ENCODE assay signal across 23 cellular contexts in the genomic region with DNA sequence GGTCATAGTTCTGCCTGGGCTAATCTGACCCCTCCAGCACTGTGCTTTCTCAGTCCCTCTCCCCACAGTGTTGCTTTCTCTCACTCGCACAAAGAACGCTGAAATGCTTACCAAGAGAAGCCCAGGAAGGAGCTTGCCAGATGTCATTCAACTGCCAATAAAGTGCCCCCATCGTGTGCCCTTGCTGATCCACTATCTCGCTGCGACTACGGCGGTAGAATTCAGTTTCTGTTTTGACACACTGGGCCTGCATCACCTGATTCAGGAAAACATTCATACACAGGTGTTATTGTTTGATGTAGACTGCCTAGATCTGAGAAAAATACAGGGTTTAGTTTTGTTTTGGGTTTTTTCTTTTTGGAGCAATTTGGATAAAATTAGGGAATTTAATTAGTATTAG.
DNase-seq lines count a peak whose midpoint lies in the region; TF ChIP-seq lines count a peak whose summit lies in the region.
"Had no signal": no experiment of that assay in that cellular context is flagged by ENCODE, and none has a peak within 500 bp of the region (broad histone marks: within the 10 kb centered on the region; RNA-seq: fewer than 3 reads in every experiment).

No MANE protein-coding gene starts in this region.

- no peak for DNase-seq in activated T-cell treated with anti-CD3 and anti-CD28 coated beads, Interleukin-2, amount 50 U/mL, for 24 hours
- DNase-seq in activated T-cell treated with anti-CD3 and anti-CD28 coated beads, Interleukin-2, amount 50 U/mL, for 1 hour: no peak
- DNase-seq in H9 (no peak), smooth muscle cell (lab: John Stamatoyannopoulos, UW; ENCODE audit: unreplicated experiment) (no peak), foreskin fibroblast (no peak), pons (ENCODE audit: low spot score) (no peak)
- DNase-seq in activated T-helper 2 cell treated with anti-CD3 and anti-CD28 coated beads, Interferon-gamma antibody, Interleukin-2, Interleukin-4, amounts not matched to agents 10 μg/mL and 5 μg/mL and 100 μg/mL, durations not matched to agents 14 hours and 24 hours and 36 hours (ENCODE audit: low spot score): no peak
- DNase-seq: ACHN; activated effector memory CD4-positive, alpha-beta T cell treated with Interleukin-2 at 50 U/mL for 16 hours; amygdala; BE2C; DMS79 treated with DMSO at 0.1 percent for 48 hours; H7; KBM-7; left ventricle myocardium inferior; MG63; NCI-H1417; NCI-H2081; NCI-H2227 treated with DMSO at 0.1 percent for 48 hours; NCI-H526 treated with DMSO at 0.1 percent for 48 hours; occipital lobe; Right ventricle myocardium superior had no signal

- H2BK5ac ChIP-seq in H9 (ENCODE audit: insufficient read length, low read length): no peak overlapping the region

- no peak overlapping the region for H2BK20ac ChIP-seq in H9 (ENCODE audit: low read depth, low read length, poor library complexity, severe bottlenecking)

- H3K79me2 ChIP-seq in H9 (ENCODE audit: insufficient read depth, low read length) (no peaks in the 10 kb centered on the region), smooth muscle cell (ENCODE audit: low read depth) (no peaks in the 10 kb centered on the region)

- H3K23me2 ChIP-seq in H9 (ENCODE audit: insufficient read length, low read depth, low read length, poor library complexity, severe bottlenecking): no peaks in the 10 kb centered on the region

- H2BK15ac ChIP-seq in H9 (ENCODE audit: low read depth, low read length): no peak overlapping the region

- H4K91ac ChIP-seq in H9 (ENCODE audit: insufficient read length, low read depth, low read length): no peak overlapping the region

- no peak overlapping the region for H3K4ac ChIP-seq in H9 (ENCODE audit: low read depth, low read length)

- no peaks in the 10 kb centered on the region for H3K9me3 Mint-ChIP-seq in activated T-cell treated with anti-CD3 and anti-CD28 coated beads, Interleukin-2, amount 50 U/mL, for 24 hours
- H3K9me3 Mint-ChIP-seq in H9: no peaks in the 10 kb centered on the region
- H3K9me3 Mint-ChIP-seq in activated T-helper 2 cell treated with anti-CD3 and anti-CD28 coated beads, Interferon-gamma antibody, Interleukin-2, Interleukin-4, amounts not matched to agents 10 μg/mL and 5 μg/mL and 100 μg/mL, durations not matched to agents 14 hours and 24 hours and 36 hours: no peaks in the 10 kb centered on the region

- no peak overlapping the region for H3K23ac ChIP-seq in H9 (ENCODE audit: insufficient read length, low read depth, low read length)

- no peak overlapping the region for H2AK5ac ChIP-seq in H9 (ENCODE audit: insufficient read length, low read length)

- no peak overlapping the region for H3K4me3 ChIP-seq in smooth muscle cell
- no peak overlapping the region for H3K4me3 ChIP-seq in foreskin fibroblast (ENCODE audit: low read depth in 1 of 2, low read length in 2 of 2)
- H3K4me3 ChIP-seq: left ventricle myocardium inferior, MG63, thoracic aorta had no signal

- H3K79me1 ChIP-seq in H9 (ENCODE audit: insufficient read depth, low read depth, low read length, poor library complexity, severe bottlenecking): no peaks in the 10 kb centered on the region

- H3K4me1 ChIP-seq in H9 (ENCODE audit: insufficient read depth, low read length) (no peaks in the 10 kb centered on the region), smooth muscle cell (ENCODE audit: low read depth) (peaks cover 3% of the 10 kb centered on the region)
- H3K4me1 ChIP-seq: BE2C, left ventricle myocardium inferior had no signal

- H3K4me1 Mint-ChIP-seq in activated T-cell treated with anti-CD3 and anti-CD28 coated beads, Interleukin-2, amount 50 U/mL, for 24 hours (ENCODE audit: low read depth): peaks cover 8% of the 10 kb centered on the region
- no peaks in the 10 kb centered on the region for H3K4me1 Mint-ChIP-seq in H9
- peaks cover 5% of the 10 kb centered on the region for H3K4me1 Mint-ChIP-seq in activated T-helper 2 cell treated with anti-CD3 and anti-CD28 coated beads, Interferon-gamma antibody, Interleukin-2, Interleukin-4, amounts not matched to agents 10 μg/mL and 5 μg/mL and 100 μg/mL, durations not matched to agents 14 hours and 24 hours and 36 hours (ENCODE audit: low read depth)

- H3T11ph ChIP-seq in H9 (ENCODE audit: low read length): no peak overlapping the region

- no peak for TF ChIP-seq CTCF in H9 (conservative IDR thresholded peaks at IDR 0.05)
- TF ChIP-seq CTCF in smooth muscle cell (IDR thresholded peaks at IDR 0.05; ENCODE audit: borderline replicate concordance, insufficient read depth, poor library complexity, severe bottlenecking): no peak
- no peak for TF ChIP-seq CTCF in foreskin fibroblast (IDR thresholded peaks at IDR 0.05; ENCODE audit: low read depth, low read length)

- no peak overlapping the region for H3K14ac ChIP-seq in H9 (ENCODE audit: insufficient read depth, low read length)

- no peaks in the 10 kb centered on the region for H3K27me3 Mint-ChIP-seq in activated T-cell treated with anti-CD3 and anti-CD28 coated beads, Interleukin-2, amount 50 U/mL, for 24 hours
- H3K27me3 Mint-ChIP-seq in H9 (ENCODE audit: low read depth): no peaks in the 10 kb centered on the region
- no peaks in the 10 kb centered on the region for H3K27me3 Mint-ChIP-seq in activated T-helper 2 cell treated with anti-CD3 and anti-CD28 coated beads, Interferon-gamma antibody, Interleukin-2, Interleukin-4, amounts not matched to agents 10 μg/mL and 5 μg/mL and 100 μg/mL, durations not matched to agents 14 hours and 24 hours and 36 hours (ENCODE audit: low read depth)

- no peak overlapping the region for H4K5ac ChIP-seq in H9 (ENCODE audit: insufficient read length, low read depth, low read length)

- peak overlapping the region; percentile 38 for H3K27ac Mint-ChIP-seq in activated T-cell treated with anti-CD3 and anti-CD28 coated beads, Interleukin-2, amount 50 U/mL, for 24 hours
- peak overlapping the region in 2 of 3 experiments; percentile 20 to 58; a peak in 2 of 7 replicates for H3K27ac Mint-ChIP-seq in H9
- peak overlapping the region; percentile 9 for H3K27ac Mint-ChIP-seq in activated T-helper 2 cell treated with anti-CD3 and anti-CD28 coated beads, Interferon-gamma antibody, Interleukin-2, Interleukin-4, amounts not matched to agents 10 μg/mL and 5 μg/mL and 100 μg/mL, durations not matched to agents 14 hours and 24 hours and 36 hours

- intact Hi-C loops in activated T-helper 2 cell treated with anti-CD3 and anti-CD28 coated beads, Interferon-gamma antibody, Interleukin-2, Interleukin-4, amounts not matched to agents 10 μg/mL and 5 μg/mL and 100 μg/mL, durations not matched to agents 14 hours and 24 hours and 36 hours (cut with micrococcal nuclease): no loop called here

- H3K36me3 Mint-ChIP-seq in activated T-cell treated with anti-CD3 and anti-CD28 coated beads, Interleukin-2, amount 50 U/mL, for 24 hours (ENCODE audit: low read depth): peaks cover 40% of the 10 kb centered on the region
- H3K36me3 Mint-ChIP-seq in H9 (ENCODE audit: insufficient read depth in 1 of 3, low read depth in 3 of 3): peaks cover 5 to 28% (median 8%) of the 10 kb centered on the region in 3 experiments; a peak in 6 of 7 replicates
- H3K36me3 Mint-ChIP-seq in activated T-helper 2 cell treated with anti-CD3 and anti-CD28 coated beads, Interferon-gamma antibody, Interleukin-2, Interleukin-4, amounts not matched to agents 10 μg/mL and 5 μg/mL and 100 μg/mL, durations not matched to agents 14 hours and 24 hours and 36 hours (ENCODE audit: low read depth): peaks cover 20% of the 10 kb centered on the region

- H3K4me3 Mint-ChIP-seq in activated T-cell treated with anti-CD3 and anti-CD28 coated beads, Interleukin-2, amount 50 U/mL, for 24 hours: peak overlapping the region; percentile 43
- H3K4me3 Mint-ChIP-seq in H9: no peak overlapping the region
- peak overlapping the region; percentile 34 for H3K4me3 Mint-ChIP-seq in activated T-helper 2 cell treated with anti-CD3 and anti-CD28 coated beads, Interferon-gamma antibody, Interleukin-2, Interleukin-4, amounts not matched to agents 10 μg/mL and 5 μg/mL and 100 μg/mL, durations not matched to agents 14 hours and 24 hours and 36 hours (ENCODE audit: low read depth)

- peaks cover 19% of the 10 kb centered on the region for H3K36me3 ChIP-seq in smooth muscle cell (ENCODE audit: low read depth)
- H3K36me3 ChIP-seq: BE2C, MG63 had no signal

- H4K20me1 ChIP-seq in H9 (ENCODE audit: control insufficient read depth, insufficient read depth, insufficient read length) (no peaks in the 10 kb centered on the region), smooth muscle cell (ENCODE audit: low read depth) (no peaks in the 10 kb centered on the region)

- no peaks in the 10 kb centered on the region for H3K27me3 ChIP-seq in H9 (ENCODE audit: insufficient read depth, low read length)
- H3K27me3 ChIP-seq in smooth muscle cell (ENCODE audit: low read depth): no peaks in the 10 kb centered on the region
- H3K27me3 ChIP-seq: BE2C, MG63 had no signal

- H3K9me3 ChIP-seq in H9 (ENCODE audit: control insufficient read depth, low read depth, low read length) (no peaks in the 10 kb centered on the region), smooth muscle cell (replicated peaks; ENCODE audit: low read depth) (no peaks in the 10 kb centered on the region)
- H3K9me3 ChIP-seq: BE2C, left ventricle myocardium inferior, MG63, thoracic aorta had no signal

- H2BK120ac ChIP-seq in H9 (ENCODE audit: low read depth, low read length, poor library complexity, severe bottlenecking): no peak overlapping the region

- H2AFZ ChIP-seq in H9 (ENCODE audit: low read length) (no peak overlapping the region), smooth muscle cell (ENCODE audit: low read depth) (no peak overlapping the region)

- H3K4me2 ChIP-seq in H9 (ENCODE audit: insufficient read depth, insufficient read length, low read length) (no peak overlapping the region), smooth muscle cell (no peak overlapping the region)

- no peak overlapping the region for H3K18ac ChIP-seq in H9 (ENCODE audit: insufficient read length, low read depth, low read length)

- H3K9ac ChIP-seq in H9 (ENCODE audit: extremely low read depth, insufficient read length, low read length) (no peak overlapping the region), smooth muscle cell (ENCODE audit: low read depth) (no peak overlapping the region)

- no peak overlapping the region for H4K8ac ChIP-seq in H9 (replicated peaks; ENCODE audit: insufficient read length, low read depth, low read length)

- H3F3A ChIP-seq in smooth muscle cell (ENCODE audit: low read depth): peaks cover 16% of the 10 kb centered on the region

- no peak overlapping the region for H2BK12ac ChIP-seq in H9 (ENCODE audit: insufficient read length, low read depth, low read length)

- no peak overlapping the region for H3K56ac ChIP-seq in H9 (ENCODE audit: insufficient read length, low read depth, low read length)

- no CpG with 5 or more reads among the region's 7 CpGs for WGBS in H9 (ENCODE audit: extremely low coverage, insufficient read length, low lambda C conversion rate)
- 95% methylated on average over 7 of the region's 7 CpGs for WGBS in smooth muscle cell (ENCODE audit: low lambda C conversion rate)

- H3K27ac ChIP-seq in H9 (ENCODE audit: insufficient read length, low read depth, low read length) (no peak overlapping the region), smooth muscle cell (ENCODE audit: low read depth) (peak overlapping the region; percentile 84)
- H3K27ac ChIP-seq: left ventricle myocardium inferior, thoracic aorta had no signal

Comparison
In these comparisons a context has a peak if more than half of its experiments do, and no peak if none do; other contexts are left out.
1. H3K4me3 Mint-ChIP-seq: peak in activated T-cell treated with anti-CD3 and anti-CD28 coated beads, Interleukin-2, amount 50 U/mL, for 24 hours (single experiment) and activated T-helper 2 cell treated with anti-CD3 and anti-CD28 coated beads, Interferon-gamma antibody, Interleukin-2, Interleukin-4, amounts not matched to agents 10 μg/mL and 5 μg/mL and 100 μg/mL, durations not matched to agents 14 hours and 24 hours and 36 hours (single experiment); none in H9 (0 of 2).
2. Peak in every context shown above with its lines, with median percentiles within 50 percentile points of each other: H3K27ac Mint-ChIP-seq.